Comparison of ENCODE assay signal across 1 cellular context in genomic region chr19:11242864-11243797, GRCh38.
TF ChIP-seq lines count a peak whose summit lies in the region.

No MANE protein-coding gene starts in this region.

TF ChIP-seq in HepG2, 621 proteins besides CTCF, POLR2A, EP300 and RAD21 (continued from another document and continues in another):
- TF ChIP-seq ZFY (CRISPR knock-in tag; IDR thresholded peaks at IDR 0.05) = 0 out of 2 replicates have a peak, but pooled peaks have one; percentile 25
- TF ChIP-seq ZNF878 (CRISPR knock-in tag; IDR thresholded peaks at IDR 0.05) = peak; percentile 44; the same call in 1 of the 2 replicates
- no peak for TF ChIP-seq ZBTB37 (CRISPR knock-in tag; IDR thresholded peaks at IDR 0.05)
- peak; percentile 26 for TF ChIP-seq HNRNPK (IDR thresholded peaks at IDR 0.05; ENCODE audit: low read depth, low read length, poor library complexity, severe bottlenecking)
- no peak for TF ChIP-seq ZNF235 (CRISPR knock-in tag; IDR thresholded peaks at IDR 0.05; ENCODE audit: borderline replicate concordance)
- TF ChIP-seq ARID2 (CRISPR knock-in tag; IDR thresholded peaks at IDR 0.05; ENCODE audit: borderline replicate concordance) = no peak
- peak; percentile 12; the same call in 1 of the 2 replicates for TF ChIP-seq ELF3 (CRISPR knock-in tag; IDR thresholded peaks at IDR 0.05)
- TF ChIP-seq SIN3A (IDR thresholded peaks at IDR 0.05; ENCODE audit: borderline replicate concordance, low read depth, low read length) = peak; percentile 46; the same call in 1 of the 2 replicates
- TF ChIP-seq ZNF839 (CRISPR knock-in tag; IDR thresholded peaks at IDR 0.05; ENCODE audit: borderline replicate concordance) = no peak
- peak; percentile 32; the same call in 1 of the 2 replicates for TF ChIP-seq MYC (CRISPR knock-in tag; IDR thresholded peaks at IDR 0.05; ENCODE audit: borderline replicate concordance)
- peak; percentile 23; the same call in 1 of the 2 replicates for TF ChIP-seq TFAP4 (IDR thresholded peaks at IDR 0.05; ENCODE audit: borderline replicate concordance, low read depth)
- no peak for TF ChIP-seq ZNF646 (CRISPR knock-in tag; IDR thresholded peaks at IDR 0.05)
- TF ChIP-seq YEATS2 (CRISPR knock-in tag; IDR thresholded peaks at IDR 0.05; ENCODE audit: borderline replicate concordance) = 0 out of 2 replicates have a peak, but pooled peaks have one; percentile 14
- TF ChIP-seq, protein P1, sequence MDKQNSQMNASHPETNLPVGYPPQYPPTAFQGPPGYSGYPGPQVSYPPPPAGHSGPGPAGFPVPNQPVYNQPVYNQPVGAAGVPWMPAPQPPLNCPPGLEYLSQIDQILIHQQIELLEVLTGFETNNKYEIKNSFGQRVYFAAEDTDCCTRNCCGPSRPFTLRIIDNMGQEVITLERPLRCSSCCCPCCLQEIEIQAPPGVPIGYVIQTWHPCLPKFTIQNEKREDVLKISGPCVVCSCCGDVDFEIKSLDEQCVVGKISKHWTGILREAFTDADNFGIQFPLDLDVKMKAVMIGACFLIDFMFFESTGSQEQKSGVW (CRISPR knock-in tag; IDR thresholded peaks at IDR 0.05; ENCODE audit: borderline replicate concordance) = no peak
- TF ChIP-seq ATF7-NPFF (CRISPR knock-in tag; IDR thresholded peaks at IDR 0.05; ENCODE audit: low read depth) = peak; percentile 52
- peak; percentile 65 for TF ChIP-seq RBM22 (optimal IDR thresholded peaks at IDR 0.05; ENCODE audit: low read length)
- no peak; the same call in 1 of the 2 replicates for TF ChIP-seq SPEN (CRISPR knock-in tag; IDR thresholded peaks at IDR 0.05; ENCODE audit: low read depth)
- peak; percentile 14; the same call in 1 of the 2 replicates for TF ChIP-seq STAG1 (CRISPR knock-in tag; IDR thresholded peaks at IDR 0.05)
- no peak for TF ChIP-seq CENPT (CRISPR knock-in tag; IDR thresholded peaks at IDR 0.05; ENCODE audit: low read depth)
- no peak for TF ChIP-seq KDM6A (CRISPR knock-in tag; IDR thresholded peaks at IDR 0.05; ENCODE audit: low read depth)
- no peak for TF ChIP-seq NFIC (IDR thresholded peaks at IDR 0.05; ENCODE audit: low read length)
- no peak for TF ChIP-seq ZSCAN30 (CRISPR knock-in tag; IDR thresholded peaks at IDR 0.05)
- TF ChIP-seq SOX5 (CRISPR knock-in tag; IDR thresholded peaks at IDR 0.05; ENCODE audit: borderline replicate concordance) = peak; percentile 44; the same call in 1 of the 2 replicates
- TF ChIP-seq ERF (CRISPR knock-in tag; IDR thresholded peaks at IDR 0.05) = peak; percentile 66; the same call in 1 of the 2 replicates
- no peak for TF ChIP-seq ZSCAN25 (CRISPR knock-in tag; IDR thresholded peaks at IDR 0.05)
- TF ChIP-seq TEF (CRISPR knock-in tag; IDR thresholded peaks at IDR 0.05) = no peak
- TF ChIP-seq TOPORS (CRISPR knock-in tag; IDR thresholded peaks at IDR 0.05) = peak; percentile 37; the same call in 1 of the 2 replicates
- 0 out of 2 replicates have a peak, but pooled peaks have one; percentile 29 for TF ChIP-seq ZNF264 (CRISPR knock-in tag; IDR thresholded peaks at IDR 0.05)
- no peak for TF ChIP-seq ZNF33B (CRISPR knock-in tag; IDR thresholded peaks at IDR 0.05)
- TF ChIP-seq CSRNP1 (CRISPR knock-in tag; IDR thresholded peaks at IDR 0.05) = peak; percentile 67; the same call in 1 of the 2 replicates
- TF ChIP-seq ZBTB7A (CRISPR knock-in tag; IDR thresholded peaks at IDR 0.05) = 0 out of 2 replicates have a peak, but pooled peaks have one; percentile 14
- no peak for TF ChIP-seq ARID5B (CRISPR knock-in tag; IDR thresholded peaks at IDR 0.05)
- TF ChIP-seq GTF2F1 (IDR thresholded peaks at IDR 0.05; ENCODE audit: low read length) = no peak
- TF ChIP-seq ZNF3 (CRISPR knock-in tag; IDR thresholded peaks at IDR 0.05) = peak; percentile 96
- TF ChIP-seq ZNF546 (CRISPR knock-in tag; conservative IDR thresholded peaks at IDR 0.05) = 0 out of 2 replicates have a peak, but pooled peaks have one; percentile 20
- no peak for TF ChIP-seq ZNF709 (CRISPR knock-in tag; IDR thresholded peaks at IDR 0.05)
- TF ChIP-seq, protein P2, sequence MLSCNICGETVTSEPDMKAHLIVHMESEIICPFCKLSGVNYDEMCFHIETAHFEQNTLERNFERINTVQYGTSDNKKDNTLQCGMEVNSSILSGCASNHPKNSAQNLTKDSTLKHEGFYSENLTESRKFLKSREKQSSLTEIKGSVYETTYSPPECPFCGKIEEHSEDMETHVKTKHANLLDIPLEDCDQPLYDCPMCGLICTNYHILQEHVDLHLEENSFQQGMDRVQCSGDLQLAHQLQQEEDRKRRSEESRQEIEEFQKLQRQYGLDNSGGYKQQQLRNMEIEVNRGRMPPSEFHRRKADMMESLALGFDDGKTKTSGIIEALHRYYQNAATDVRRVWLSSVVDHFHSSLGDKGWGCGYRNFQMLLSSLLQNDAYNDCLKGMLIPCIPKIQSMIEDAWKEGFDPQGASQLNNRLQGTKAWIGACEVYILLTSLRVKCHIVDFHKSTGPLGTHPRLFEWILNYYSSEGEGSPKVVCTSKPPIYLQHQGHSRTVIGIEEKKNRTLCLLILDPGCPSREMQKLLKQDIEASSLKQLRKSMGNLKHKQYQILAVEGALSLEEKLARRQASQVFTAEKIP (CRISPR knock-in tag; IDR thresholded peaks at IDR 0.05; ENCODE audit: borderline replicate concordance) = no peak
- TF ChIP-seq SIX1 (CRISPR knock-in tag; IDR thresholded peaks at IDR 0.05; ENCODE audit: borderline replicate concordance) = no peak
- TF ChIP-seq ZNF382 (CRISPR knock-in tag; IDR thresholded peaks at IDR 0.05; ENCODE audit: borderline replicate concordance) = no peak
